In the genomic region with DNA sequence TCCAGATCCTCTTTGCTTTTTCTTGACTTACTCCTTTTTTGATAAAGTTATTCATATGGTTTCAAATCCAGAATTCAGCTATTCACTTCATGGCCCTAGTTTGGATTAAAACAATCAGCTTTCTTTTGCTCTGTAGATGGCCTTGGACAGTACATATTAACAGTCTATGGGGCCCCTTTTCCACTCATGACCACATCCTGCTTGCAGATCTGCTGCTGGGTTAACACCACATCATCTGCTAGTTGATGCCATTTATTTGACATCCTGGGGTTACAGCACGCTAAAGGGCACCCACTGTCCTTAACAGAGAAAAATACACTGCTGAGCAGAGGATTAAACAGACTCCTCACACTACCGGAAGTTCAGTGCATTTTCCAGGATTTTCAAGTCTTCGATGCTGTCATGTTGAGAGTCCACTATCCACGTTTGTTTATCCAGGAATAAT, we compare ENCODE assay signal across 8 cellular contexts. TPM values are rescaled to one million over a fixed set of nuclear protein-coding genes. Genes with fewer than 3 reads are reported as not detected.
DNase-seq lines count a peak whose midpoint lies in the region; ATAC-seq, FAIRE-seq and TF ChIP-seq lines count a peak whose summit lies in the region.

No MANE protein-coding gene starts in this region.

- H3K9me1 ChIP-seq in K562 (ENCODE audit: control insufficient read depth, insufficient read depth, low read length) = no peaks in the 10 kb centered on the region

- 24% methylated on average over 4 of the region's 4 CpGs for WGBS in K562 (ENCODE audit: insufficient coverage, low coverage, missing lambda C conversion rate)

- H4K20me1 ChIP-seq in K562 (replicated peaks; ENCODE audit: control insufficient read depth, insufficient read depth, low read length) = no peaks in the 10 kb centered on the region

- DNase-seq in SK-MEL-5 (ENCODE audit: low read depth, low spot score) = peak; percentile 68
- no peak for DNase-seq in K562 (ENCODE audit: extremely low read depth in 1 of 4, low spot score in 3 of 4)
- no peak for DNase-seq in NCI-H1694 treated with DMSO at 0.1 percent for 48 hours (lab: John Stamatoyannopoulos, UW)
- DNase-seq in WTC11 (ENCODE audit: low spot score) = no peak
- DNase-seq in RCC 7860 (ENCODE audit: low spot score) = no peak

- H2AFZ ChIP-seq in K562 (ENCODE audit: low read depth, low read length) = no peak overlapping the region
- no peak overlapping the region for H2AFZ ChIP-seq in parathyroid adenoma

- H3K27me3 ChIP-seq in K562 (ENCODE audit: control insufficient read depth in 2 of 2, insufficient read depth in 2 of 2, low read length in 2 of 2) (no peaks in the 10 kb centered on the region), parathyroid adenoma (ENCODE audit: control insufficient read depth, insufficient read depth, low read length) (no peaks in the 10 kb centered on the region)

- CTCF ChIA-PET in K562 (lab: Yijun Ruan, JAX; ENCODE audit: low intra/inter-chr PET ratio) = no interaction called here
- CTCF ChIA-PET in WTC11 (lab: Charles Lee) = no interaction called here

- H3K9me3 Mint-ChIP-seq in WTC11 = no peaks in the 10 kb centered on the region

- H3K36me3 ChIP-seq in K562 (ENCODE audit: control insufficient read depth, insufficient read depth, low read length) = no peaks in the 10 kb centered on the region
- H3K36me3 ChIP-seq in parathyroid adenoma (ENCODE audit: control insufficient read depth, insufficient read depth, low read length) = no peaks in the 10 kb centered on the region

- H3K4me1 ChIP-seq in K562 (replicated peaks in 1 of 2; ENCODE audit: control insufficient read depth in 2 of 2, insufficient read depth in 2 of 2, low read length in 2 of 2) (no peaks in the 10 kb centered on the region; a peak in 2 of 5 replicates), parathyroid adenoma (no peaks in the 10 kb centered on the region)

- no peak for TF ChIP-seq POLR2A in K562 (conservative IDR thresholded peaks at IDR 0.05)

- H3K4me3 ChIP-seq in K562 (no peak overlapping the region), parathyroid adenoma (ENCODE audit: low read depth, low read length) (no peak overlapping the region)

- intact Hi-C loops in K562 (cut with micrococcal nuclease) = no loop called here

- TF ChIP-seq EP300 in K562 (IDR thresholded peaks at IDR 0.05; ENCODE audit: low read length) = no peak

- POLR2A ChIA-PET in K562 (lab: Yijun Ruan, JAX) (no interaction called here), WTC11 (lab: Charles Lee) (no interaction called here)

- peaks cover 62% of the 10 kb centered on the region for H3K27me3 Mint-ChIP-seq in WTC11 (ENCODE audit: low read depth)

- in situ Hi-C loops in SK-MEL-5 (cut with HindIII; ENCODE audit: low pct_unique_long_range_greater_than_20kb, low sequenced_read_pairs) = no loop called here
- in situ Hi-C loops in K562 (cut with MboI) = loop anchor here (10.0 kb wide), 1 partner anchor 344 kb away; no protein-coding TSS in a partner anchor

- no TSS peak for BruUV-seq in K562 (replicated peaks; lab: Mats Ljungman, UMichigan)

- H3K4me2 ChIP-seq in K562 (ENCODE audit: insufficient read depth, low read length) = no peak overlapping the region
- no peak overlapping the region for H3K4me2 ChIP-seq in parathyroid adenoma (ENCODE audit: low read length)

- H3K4me1 Mint-ChIP-seq in WTC11 = peaks cover 56% of the 10 kb centered on the region

- no peak overlapping the region for H3K4me3 Mint-ChIP-seq in WTC11

- ATAC-seq in GM18868 (IDR thresholded peaks at IDR 0.05; ENCODE audit: unreplicated experiment) (peak; percentile 66), HG02885 (IDR thresholded peaks at IDR 0.05; ENCODE audit: poor library complexity, unreplicated experiment) (peak; percentile 69), K562 (no peak), WTC11 (no peak)

- H3K27ac Mint-ChIP-seq in WTC11 = no peak overlapping the region

- H3K79me2 ChIP-seq in K562 (ENCODE audit: control insufficient read depth, insufficient read depth, low read length) = no peaks in the 10 kb centered on the region
- no peaks in the 10 kb centered on the region for H3K79me2 ChIP-seq in parathyroid adenoma

- TF ChIP-seq RAD21 in K562 (CRISPR knock-in tag; conservative IDR thresholded peaks at IDR 0.05 in 1 of 2, IDR thresholded peaks at IDR 0.05 in 1 of 2) = no peak

- H3K27ac ChIP-seq in K562 (ENCODE audit: extremely low read depth, low read depth, low read length) (no peak overlapping the region), parathyroid adenoma (peak overlapping the region; percentile 69)

- H3K9ac ChIP-seq in K562 (ENCODE audit: insufficient read depth in 1 of 2, low read depth in 2 of 2, low read length in 2 of 2) (no peak overlapping the region), parathyroid adenoma (no peak overlapping the region)

- TF ChIP-seq CTCF in K562 (IDR thresholded peaks at IDR 0.05 in 2 of 3, conservative IDR thresholded peaks at IDR 0.05 in 1 of 3; ENCODE audit: insufficient read depth in 2 of 3, low read depth in 1 of 3, low read length in 3 of 3) (no peak), parathyroid adenoma (IDR thresholded peaks at IDR 0.05) (no peak), WTC11 (IDR thresholded peaks at IDR 0.05) (no peak)

- FAIRE-seq in K562 (lab: Jason Lieb, UNC) (no peak), RCC 7860 (lab: Jason Lieb, UNC) (no peak)

- H3K36me3 Mint-ChIP-seq in WTC11 = no peaks in the 10 kb centered on the region

- H3K9me3 ChIP-seq in K562 (replicated peaks; ENCODE audit: control insufficient read depth, insufficient read depth, low read depth, low read length) (no peaks in the 10 kb centered on the region), parathyroid adenoma (ENCODE audit: control insufficient read depth, low read length) (no peaks in the 10 kb centered on the region)

TF ChIP-seq in K562, 482 proteins besides CTCF, POLR2A, EP300 and RAD21 (continues in another document):
- TF ChIP-seq GTF2E2 (tag; IDR thresholded peaks at IDR 0.05) (0 out of 2 replicates have a peak, but pooled peaks have one; percentile 7), ZKSCAN8 (CRISPR knock-in tag; IDR thresholded peaks at IDR 0.05) (peak; percentile 6; the same call in 1 of the 2 replicates), GABPA (tag; conservative IDR thresholded peaks at IDR 0.05; ENCODE audit: low read depth) (peak; percentile 68), MLLT1 (IDR thresholded peaks at IDR 0.05) (no peak)

TF ChIP-seq in WTC11, 78 proteins besides CTCF, POLR2A, EP300 and RAD21 (continues in another document):
- no peak for TF ChIP-seq ZNF317 (CRISPR knock-in tag; IDR thresholded peaks at IDR 0.05; ENCODE audit: borderline replicate concordance, low read depth)
- no peak for TF ChIP-seq ZMAT4 (CRISPR knock-in tag; IDR thresholded peaks at IDR 0.05)
- no peak for TF ChIP-seq JAZF1 (CRISPR knock-in tag; IDR thresholded peaks at IDR 0.05)
- TF ChIP-seq CDX4 (CRISPR knock-in tag; IDR thresholded peaks at IDR 0.05; ENCODE audit: borderline replicate concordance) = no peak
- TF ChIP-seq GTF2I (CRISPR knock-in tag; conservative IDR thresholded peaks at IDR 0.05) = no peak
- TF ChIP-seq ZNF423 (CRISPR knock-in tag; IDR thresholded peaks at IDR 0.05) = no peak
- TF ChIP-seq ATF1 (CRISPR knock-in tag; IDR thresholded peaks at IDR 0.05) = no peak
- no peak for TF ChIP-seq RORB (CRISPR knock-in tag; IDR thresholded peaks at IDR 0.05)
- TF ChIP-seq EMX1 (CRISPR knock-in tag; IDR thresholded peaks at IDR 0.05) = no peak
- no peak for TF ChIP-seq PREB (CRISPR knock-in tag; IDR thresholded peaks at IDR 0.05; ENCODE audit: borderline replicate concordance)

RNA-seq across cellular contexts. Expression of gene IFI16, which starts 0.9 kb away (rescaled TPM):
- 91.7 and 103 TPM in 2 replicates for total RNA-seq in SK-MEL-5 (2014; rRNA removed; shearing (Covaris generic))
- polyA plus RNA-seq in SK-MEL-5 (2015; cell fraction: cytosol; rRNA removed) = 219 and 247 TPM in 2 replicates
- polyA plus RNA-seq in SK-MEL-5 (2015; cell fraction: nucleus; rRNA removed) = 371 and 524 TPM in 2 replicates
- 0.25 and 0.32 TPM in 2 replicates for total RNA-seq in K562 (2011; cell fraction: chromatin; rRNA removed; ENCODE audit: low replicate concordance)
- total RNA-seq in K562 (2011; cell fraction: nucleolus; rRNA removed) = 0.17 TPM in 1 of 2 replicates, not detected in the other
- 0.84 TPM in 1 of 2 replicates, not detected in the other for total RNA-seq in K562 (2011; cell fraction: nucleoplasm; rRNA removed)
- total RNA-seq in K562 (2014; rRNA removed) (1.2 and 1.6 TPM in 2 replicates), K562 (2014; rRNA removed; fragmentation: Illumina TruSeq; extraction: Trizol) (0.45 and 1.0 TPM in 2 replicates), K562 (2015; rRNA removed; fragmentation: Illumina TruSeq; extraction: Trizol) (1.4 and 1.9 TPM in 2 replicates), K562 (2021) (1.1 and 1.8 TPM in 2 replicates), WTC11 (2021) (2.0 to 3.2 TPM (median 2.9 TPM) in 3 replicates)
- polyA plus RNA-seq in K562 (2011; rRNA removed) (0.18 and 0.70 TPM in 2 replicates), K562 (2014; fragmentation: Illumina TruSeq; extraction: Trizol) (2.6 and 3.2 TPM in 2 replicates), K562 (2014; fragmentation: Nextera tagmentation; extraction: Ambion mirVana) (1 to 10 TPM; 1.7 to 2.8 TPM), K562 (2014; rRNA removed) (1.6 and 2.3 TPM in 2 replicates)
- polyA plus RNA-seq in K562 (2011; cell fraction: cytosol; rRNA removed) = 0.04 and 0.19 TPM in 2 replicates
- 0.15 and 0.51 TPM in 2 replicates for polyA plus RNA-seq in K562 (2011; cell fraction: nucleus; rRNA removed)
- 2.9 and 16.3 TPM in 2 replicates for polyA plus RNA-seq in K562 (2012)
- 0.33 and 0.63 TPM in 2 replicates for polyA minus RNA-seq in K562 (2011; rRNA and poly(A)+ RNA removed)
- 0.67 TPM in 1 of 2 replicates, not detected in the other for polyA minus RNA-seq in K562 (2011; cell fraction: cytosol; rRNA and poly(A)+ RNA removed)
- 0.27 TPM in 1 of 2 replicates, not detected in the other for polyA minus RNA-seq in K562 (2011; cell fraction: nucleus; rRNA and poly(A)+ RNA removed)

Comparison
In these comparisons a context has a peak if more than half of its experiments do, and no peak if none do; other contexts are left out.
1. ATAC-seq: peak in GM18868 (single experiment) and HG02885 (single experiment); none in K562 (single experiment) and WTC11 (single experiment).
2. RNA of gene IFI16, which starts 0.9 kb away (total RNA-seq): 91.7 to 103 TPM in SK-MEL-5; 2.0 to 3.2 TPM in WTC11 and 0.17 to 1.9 TPM in K562; every median in the first group is over 10 times any median in the second.